Comparison of ENCODE assay signal across 8 cellular contexts in genomic region chr1:1069061-1069710, GRCh38. TPM values are rescaled to one million over a fixed set of nuclear protein-coding genes. Genes with fewer than 3 reads are reported as not detected.
DNase-seq lines count a peak whose midpoint lies in the region; ATAC-seq and TF ChIP-seq lines count a peak whose summit lies in the region.

No MANE protein-coding gene starts in this region.

- H3K9me3 ChIP-seq in mesodermal cell (ENCODE audit: control insufficient read depth, low read length) = no peaks in the 10 kb centered on the region

- no peaks in the 10 kb centered on the region for H3K9me3 Mint-ChIP-seq in effector memory CD8-positive, alpha-beta T cell

- peak; percentile 91 for DNase-seq in GM12865 (ENCODE audit: low read depth)
- DNase-seq in NCI-H69 (lab: John Stamatoyannopoulos, UW) = peak; percentile 80
- peak; percentile 75 to 85 for DNase-seq in activated CD8-positive, alpha-beta memory T cell treated with anti-CD3 and anti-CD28 coated beads for 1 hour (ENCODE audit: extremely low read depth in 1 of 2, low read depth in 1 of 2)
- peak; percentile 90 to 93 (median 92) for DNase-seq in effector memory CD8-positive, alpha-beta T cell
- peak; percentile 68 to 74 for DNase-seq in stimulated activated CD8-positive, alpha-beta memory T cell treated with anti-CD3 and anti-CD28 coated beads, Interleukin-15, amount 100 ng/mL, for 4 hours (ENCODE audit: low read depth in 2 of 2)

- peaks cover 0 to 20% of the 10 kb centered on the region in 2 donors for H3K27me3 Mint-ChIP-seq in effector memory CD8-positive, alpha-beta T cell

- H3K36me3 Mint-ChIP-seq in effector memory CD8-positive, alpha-beta T cell (ENCODE audit: insufficient read depth) = peaks cover 11% of the 10 kb centered on the region

- peak; percentile 57 for ATAC-seq in HG02852 (IDR thresholded peaks at IDR 0.05; ENCODE audit: unreplicated experiment)
- peak; percentile 58 for ATAC-seq in effector memory CD8-positive, alpha-beta T cell (replicated peaks)
- ATAC-seq in GM21367 (IDR thresholded peaks at IDR 0.05; ENCODE audit: unreplicated experiment) = no peak

- H3K4me1 Mint-ChIP-seq in effector memory CD8-positive, alpha-beta T cell (ENCODE audit: low read depth in 2 of 2) = peaks cover under 1 to 6% of the 10 kb centered on the region in 2 donors

- peak overlapping the region; percentile 70 for H3K4me3 ChIP-seq in GM12865 (ENCODE audit: low read depth, low read length)
- peak overlapping the region; percentile 59 for H3K4me3 ChIP-seq in mesodermal cell (ENCODE audit: extremely low read depth, insufficient read depth, low read length, poor library complexity, severe bottlenecking)

- H3K27ac Mint-ChIP-seq in effector memory CD8-positive, alpha-beta T cell = peak overlapping the region in 1 of 2 donors; percentile 79

- H3K36me3 ChIP-seq in mesodermal cell (ENCODE audit: control insufficient read depth, insufficient read depth, low read length) = no peaks in the 10 kb centered on the region

- no peak overlapping the region for H3K27ac ChIP-seq in mesodermal cell (ENCODE audit: low read depth, low read length, severe bottlenecking)

- no peak for TF ChIP-seq CTCF in GM12865 (IDR thresholded peaks at IDR 0.05; ENCODE audit: insufficient read depth, low read depth, low read length, missing control alignments)

- H3K4me3 Mint-ChIP-seq in effector memory CD8-positive, alpha-beta T cell = peak overlapping the region; percentile 69 to 74

- H3K4me1 ChIP-seq in mesodermal cell (ENCODE audit: control insufficient read depth, insufficient read depth, low read length, poor library complexity, severe bottlenecking) = peaks cover 5% of the 10 kb centered on the region

- WGBS in mesodermal cell (ENCODE audit: insufficient coverage in 2 of 2), 2 experiments = 2 to 6% methylated on average over 34 to 60 of the region's 75 CpGs

RNA-seq across cellular contexts. Expression of gene RNF223, which starts 4.9 kb away (rescaled TPM):
- polyA plus RNA-seq in mesodermal cell (2013, experiment 1 of 2) = not detected
- not detected for polyA plus RNA-seq in mesodermal cell (2013, experiment 2 of 2)

RNA-seq across cellular contexts. Expression of gene C1orf159, which starts 46.7 kb away (rescaled TPM):
- polyA plus RNA-seq in mesodermal cell (2013, experiment 1 of 2) = 17.2 TPM
- 11.9 TPM for polyA plus RNA-seq in mesodermal cell (2013, experiment 2 of 2)

RNA-seq across cellular contexts. Expression of gene AGRN, which starts 49.3 kb away (rescaled TPM):
- polyA plus RNA-seq in mesodermal cell (2013, experiment 1 of 2) = 116 TPM
- 88.7 TPM for polyA plus RNA-seq in mesodermal cell (2013, experiment 2 of 2)

RNA-seq across cellular contexts. Expression of gene ISG15, which starts 55.9 kb away (rescaled TPM):
- 53.2 TPM for polyA plus RNA-seq in mesodermal cell (2013, experiment 1 of 2)
- polyA plus RNA-seq in mesodermal cell (2013, experiment 2 of 2) = 44.4 TPM
